In genomic region chr6:12479885-12480284, GRCh38 we compare ENCODE assay signal across 29 cellular contexts.
DNase-seq lines count a peak whose midpoint lies in the region; ATAC-seq, FAIRE-seq and TF ChIP-seq lines count a peak whose summit lies in the region.
"Had no signal": no experiment of that assay in that cellular context is flagged by ENCODE, and none has a peak within 500 bp of the region (broad histone marks: within the 10 kb centered on the region; RNA-seq: fewer than 3 reads in every experiment).

No MANE protein-coding gene starts in this region.

- H3K4me3 Mint-ChIP-seq in stimulated activated memory B cell treated with anti-CD40 and anti-IgM and Interleukin-4, amounts not matched to agents 10 μg/mL and 1 μg/mL and 100 μg/mL, for 72 hours = no peak overlapping the region
- H3K4me3 Mint-ChIP-seq: activated CD8-positive, alpha-beta memory T cell treated with anti-CD3 and anti-CD28 coated beads, Interleukin-2, amount 10 ng/mL, durations not matched to agents 7 days and 5 days; activated T-cell treated with anti-CD3 and anti-CD28 coated beads, Interleukin-2, amount 50 U/mL, for 4 hours; CD8-positive, alpha-beta memory T cell; neural progenitor cell; T-helper 17 cell had no signal

- no peak overlapping the region for H3K27ac Mint-ChIP-seq in stimulated activated memory B cell treated with anti-CD40 and anti-IgM and Interleukin-4, amounts not matched to agents 10 μg/mL and 1 μg/mL and 100 μg/mL, for 72 hours
- H3K27ac Mint-ChIP-seq: activated CD8-positive, alpha-beta memory T cell treated with anti-CD3 and anti-CD28 coated beads, Interleukin-2, amount 10 ng/mL, durations not matched to agents 7 days and 5 days; CD8-positive, alpha-beta memory T cell; neural progenitor cell; T-helper 17 cell had no signal

- FAIRE-seq in GM12892 (lab: Jason Lieb, UNC) = no peak
- FAIRE-seq: G401.6, small intestine, TTC549 had no signal

- no peaks in the 10 kb centered on the region for H3K36me3 Mint-ChIP-seq in stimulated activated memory B cell treated with anti-CD40 and anti-IgM and Interleukin-4, amounts not matched to agents 10 μg/mL and 1 μg/mL and 100 μg/mL, for 72 hours
- H3K36me3 Mint-ChIP-seq: activated CD8-positive, alpha-beta memory T cell treated with anti-CD3 and anti-CD28 coated beads, Interleukin-2, amount 10 ng/mL, durations not matched to agents 7 days and 5 days; CD8-positive, alpha-beta memory T cell; neural progenitor cell had no signal

- H3K9me3 Mint-ChIP-seq in stimulated activated memory B cell treated with anti-CD40 and anti-IgM and Interleukin-4, amounts not matched to agents 10 μg/mL and 1 μg/mL and 100 μg/mL, for 72 hours = no peaks in the 10 kb centered on the region
- H3K9me3 Mint-ChIP-seq: activated T-cell treated with anti-CD3 and anti-CD28 coated beads, Interleukin-2, amount 50 U/mL, for 4 hours; neural progenitor cell had no signal

- no peak for TF ChIP-seq POLR2A in GM12892 (IDR thresholded peaks at IDR 0.05; ENCODE audit: low read depth, low read length)

- peaks cover 13% of the 10 kb centered on the region for H3K4me1 Mint-ChIP-seq in stimulated activated memory B cell treated with anti-CD40 and anti-IgM and Interleukin-4, amounts not matched to agents 10 μg/mL and 1 μg/mL and 100 μg/mL, for 72 hours
- H3K4me1 Mint-ChIP-seq: neural progenitor cell had no signal

- H3K27me3 Mint-ChIP-seq in stimulated activated memory B cell treated with anti-CD40 and anti-IgM and Interleukin-4, amounts not matched to agents 10 μg/mL and 1 μg/mL and 100 μg/mL, for 72 hours = no peaks in the 10 kb centered on the region
- H3K27me3 Mint-ChIP-seq: activated CD8-positive, alpha-beta memory T cell treated with anti-CD3 and anti-CD28 coated beads, Interleukin-2, amount 10 ng/mL, durations not matched to agents 7 days and 5 days had no signal

- ATAC-seq in stimulated activated memory B cell treated with anti-CD40 and anti-IgM and Interleukin-4, amounts not matched to agents 10 μg/mL and 1 μg/mL and 100 μg/mL, for 72 hours = no peak
- no peak for ATAC-seq in GM19395 (IDR thresholded peaks at IDR 0.05; ENCODE audit: unreplicated experiment)
- ATAC-seq: activated CD8-positive, alpha-beta memory T cell treated with anti-CD3 and anti-CD28 coated beads, Interleukin-2, amount 10 ng/mL, durations not matched to agents 7 days and 5 days; activated T-cell treated with anti-CD3 and anti-CD28 coated beads, Interleukin-2, amount 50 U/mL, for 4 hours; foreskin keratinocyte; HCT116; SK-N-SH treated with all-trans-retinoic acid at 6 μM for 48 hours; T-helper 17 cell had no signal

- DNase-seq in NCI-H2029 (lab: John Stamatoyannopoulos, UW) (peak; percentile 47), NCI-H2029 treated with DMSO at 0.1 percent for 48 hours (lab: John Stamatoyannopoulos, UW) (no peak), RPMI7951 (ENCODE audit: low read depth) (peak; percentile 83), dermis blood vessel endothelial cell (peak; percentile 23), GM12892 (ENCODE audit: insufficient read length) (no peak)
- DNase-seq in activated naive CD4-positive, alpha-beta T cell treated with Interleukin-2 at 50 U/mL for 16 hours = no peak
- DNase-seq: activated CD8-positive, alpha-beta memory T cell treated with anti-CD3 and anti-CD28 coated beads, Interleukin-2, amount 10 ng/mL, durations not matched to agents 7 days and 5 days; activated naive CD4-positive, alpha-beta T cell; activated T-cell treated with anti-CD3 and anti-CD28 coated beads, Interleukin-2, amount 50 U/mL, for 4 hours; CD8-positive, alpha-beta memory T cell; foreskin keratinocyte; islet precursor cell; left ventricle myocardium inferior; mesendoderm; NCI-H1048; NCI-H1694 treated with DMSO at 0.1 percent for 48 hours; NCI-H2171; NCI-H510A treated with DMSO at 0.1 percent for 48 hours; NK-92 treated with Interleukin-12 subunit alpha and Interleukin-12 subunit beta, amount 100 ng/mL, for 24 hours; small intestine; stimulated activated naive CD4-positive, alpha-beta T cell treated with Interleukin-2 at 50 U/mL for 16 hours; T-helper 17 cell had no signal

Comparison
In these comparisons a context has a peak if more than half of its experiments do, and no peak if none do; other contexts are left out.
1. DNase-seq: peak in NCI-H2029 (single experiment), RPMI7951 (single experiment) and dermis blood vessel endothelial cell (single experiment); none in NCI-H2029 treated with DMSO at 0.1 percent for 48 hours (single experiment), GM12892 (single experiment) and activated naive CD4-positive, alpha-beta T cell treated with Interleukin-2 at 50 U/mL for 16 hours (single experiment).